In genomic region chr2:234286118-234286598, GRCh38 we compare ENCODE assay signal across 19 cellular contexts.
DNase-seq lines count a peak whose midpoint lies in the region; ATAC-seq and TF ChIP-seq lines count a peak whose summit lies in the region.
"Had no signal": no experiment of that assay in that cellular context is flagged by ENCODE, and none has a peak within 500 bp of the region (broad histone marks: within the 10 kb centered on the region; RNA-seq: fewer than 3 reads in every experiment).

No MANE protein-coding gene starts in this region.

- H2BK5ac ChIP-seq in neuronal stem cell (ENCODE audit: low read length) = no peak overlapping the region

- H4K8ac ChIP-seq in neuronal stem cell (ENCODE audit: low read depth, low read length) = no peak overlapping the region

- H3K4me3 ChIP-seq in fibroblast of lung (replicated peaks in 1 of 4; ENCODE audit: control extremely low read depth in 1 of 4, insufficient read depth in 1 of 4, low read depth in 3 of 4, low read length in 4 of 4) (no peak overlapping the region), neuronal stem cell (ENCODE audit: low read length in 2 of 2) (no peak overlapping the region), gastrocnemius medialis (no peak overlapping the region)
- H3K4me3 ChIP-seq: testis had no signal

- no peak for TF ChIP-seq CTCF in fibroblast of lung (conservative IDR thresholded peaks at IDR 0.05 in 1 of 2, IDR thresholded peaks at IDR 0.05 in 1 of 2; ENCODE audit: low read depth in 1 of 2, low read length in 2 of 2)
- no peak for TF ChIP-seq CTCF in gastrocnemius medialis (IDR thresholded peaks at IDR 0.05 in 4 of 5, conservative IDR thresholded peaks at IDR 0.05 in 1 of 5)

- H3K4me1 ChIP-seq in fibroblast of lung (ENCODE audit: control insufficient read depth, extremely low read depth, insufficient read depth, low read length) (no peaks in the 10 kb centered on the region), neuronal stem cell (ENCODE audit: control insufficient read depth in 2 of 2, insufficient read depth in 1 of 2, low read depth in 1 of 2, low read length in 2 of 2) (peaks cover 0 to 11% of the 10 kb centered on the region in 2 donors), gastrocnemius medialis (no peaks in the 10 kb centered on the region)

- in situ Hi-C loops in gastrocnemius medialis (cut with MboI; ENCODE audit: low sequenced_read_pairs in 4 of 4) = loop anchor here in 1 of 4 donors (10.0 kb wide), 1 partner anchor 209 kb away; the partner anchor contains the start of gene ARL4C

- H3K36me3 ChIP-seq in fibroblast of lung (ENCODE audit: control insufficient read depth, insufficient read depth, low read length) (no peaks in the 10 kb centered on the region), neuronal stem cell (replicated peaks in 1 of 2; ENCODE audit: control insufficient read depth in 2 of 2, insufficient read depth in 2 of 2, low read length in 2 of 2) (no peaks in the 10 kb centered on the region), gastrocnemius medialis (no peaks in the 10 kb centered on the region)

- ATAC-seq in SK-N-SH treated with all-trans-retinoic acid at 6 μM for 48 hours (peak; percentile 34), HG02610 (IDR thresholded peaks at IDR 0.05; ENCODE audit: unreplicated experiment) (no peak), gastrocnemius medialis (no peak)
- ATAC-seq: esophagus mucosa had no signal

- H3K79me2 ChIP-seq in fibroblast of lung (ENCODE audit: control insufficient read depth, insufficient read depth, low read length) = no peaks in the 10 kb centered on the region

- H2BK12ac ChIP-seq in neuronal stem cell (ENCODE audit: low read length) = no peak overlapping the region

- no peak overlapping the region for H3K9ac ChIP-seq in fibroblast of lung (ENCODE audit: insufficient read depth, low read length)
- no peak overlapping the region for H3K9ac ChIP-seq in neuronal stem cell (ENCODE audit: low read depth, low read length, poor library complexity)

- intact Hi-C loops in gastrocnemius medialis (cut with DNase I; ENCODE audit: low total_unique reads) = no loop called here

- no peak overlapping the region for H4K91ac ChIP-seq in neuronal stem cell (ENCODE audit: low read depth, low read length, poor library complexity)

- TF ChIP-seq POLR2A in gastrocnemius medialis (IDR thresholded peaks at IDR 0.05) = no peak

- H3K23ac ChIP-seq in neuronal stem cell (ENCODE audit: low read depth, low read length, poor library complexity) = no peak overlapping the region

- H3K4ac ChIP-seq in neuronal stem cell (ENCODE audit: low read length) = no peak overlapping the region

- H3K14ac ChIP-seq in neuronal stem cell (ENCODE audit: low read length) = no peak overlapping the region

- H2BK120ac ChIP-seq in neuronal stem cell (ENCODE audit: low read depth, low read length) = no peak overlapping the region

- H3K27me3 ChIP-seq in fibroblast of lung (ENCODE audit: control insufficient read depth, insufficient read depth, low read length) = no peaks in the 10 kb centered on the region
- H3K27me3 ChIP-seq in neuronal stem cell (ENCODE audit: control insufficient read depth in 3 of 3, insufficient read depth in 3 of 3, low read depth in 1 of 3, low read length in 3 of 3) = no peaks in the 10 kb centered on the region
- no peaks in the 10 kb centered on the region for H3K27me3 ChIP-seq in gastrocnemius medialis
- H3K27me3 ChIP-seq: testis had no signal

- H2AFZ ChIP-seq in fibroblast of lung (ENCODE audit: low read length) (no peak overlapping the region), neuronal stem cell (ENCODE audit: low read length) (no peak overlapping the region)

- no peak overlapping the region for H2AK5ac ChIP-seq in neuronal stem cell (ENCODE audit: low read depth, low read length)

- no CpG with 5 or more reads among the region's 8 CpGs for WGBS in neuronal stem cell (ENCODE audit: extremely low coverage in 2 of 2, insufficient read length in 2 of 2, insufficient replicate concordance in 1 of 2), 2 donors

- H3K18ac ChIP-seq in neuronal stem cell (ENCODE audit: low read length) = peak overlapping the region; percentile 65

- H3K79me1 ChIP-seq in neuronal stem cell (ENCODE audit: low read depth, low read length) = no peaks in the 10 kb centered on the region

- no peak overlapping the region for H2BK15ac ChIP-seq in neuronal stem cell (ENCODE audit: low read length)

- H3K4me2 ChIP-seq in fibroblast of lung (ENCODE audit: extremely low read depth, insufficient read depth, low read length) (no peak overlapping the region), neuronal stem cell (ENCODE audit: insufficient read depth, low read length, poor library complexity, severe bottlenecking) (no peak overlapping the region)

- DNase-seq in HT1080 (ENCODE audit: low read depth) (peak; percentile 88), fibroblast of lung (ENCODE audit: low read depth in 2 of 2) (peak; percentile 40 to 92), neuronal stem cell (ENCODE audit: low spot score) (no peak), gastrocnemius medialis (no peak), NCI-H2107 treated with DMSO at 0.1 percent for 48 hours (lab: John Stamatoyannopoulos, UW; ENCODE audit: unreplicated experiment) (no peak)
- DNase-seq: activated CD4-positive, alpha-beta T cell treated with anti-CD3 and anti-CD28 coated beads, Interleukin-2, amount 10 ng/mL, durations not matched to agents 24 days and 14 days; anterior cingulate cortex; DMS79 treated with DMSO at 0.1 percent for 48 hours; Karpas-422; naive B cell; NCI-H1417 treated with DMSO at 0.1 percent for 48 hours; NCI-H446; SIG-M5; testis had no signal

- no peaks in the 10 kb centered on the region for H4K20me1 ChIP-seq in fibroblast of lung (ENCODE audit: control insufficient read depth, extremely low read depth, insufficient read depth, low read length)

- H3K27ac ChIP-seq in fibroblast of lung (ENCODE audit: insufficient read depth, low read length) = no peak overlapping the region
- no peak overlapping the region for H3K27ac ChIP-seq in neuronal stem cell (replicated peaks; ENCODE audit: low read length)
- H3K27ac ChIP-seq in gastrocnemius medialis = no peak overlapping the region
- H3K27ac ChIP-seq: C4-2B, HL-60, testis had no signal

- H3K9me3 ChIP-seq in fibroblast of lung (ENCODE audit: control insufficient read depth, insufficient read depth, low read depth, low read length) (no peaks in the 10 kb centered on the region), neuronal stem cell (replicated peaks in 1 of 2; ENCODE audit: control insufficient read depth in 2 of 2, insufficient read depth in 1 of 2, low read depth in 1 of 2, low read length in 2 of 2) (no peaks in the 10 kb centered on the region), gastrocnemius medialis (no peaks in the 10 kb centered on the region)
- H3K9me3 ChIP-seq: testis had no signal

TF ChIP-seq in SK-N-SH treated with all-trans-retinoic acid at 6 μM for 48 hours, 23 proteins besides CTCF, POLR2A, EP300 and RAD21:
- TF ChIP-seq ZNF70 (CRISPR knock-in tag; IDR thresholded peaks at IDR 0.05) (no peak), CSDC2 (CRISPR knock-in tag; IDR thresholded peaks at IDR 0.05) (0 out of 2 replicates have a peak, but pooled peaks have one; percentile 62), ISL1 (CRISPR knock-in tag; IDR thresholded peaks at IDR 0.05) (peak; percentile 84)

Comparison
In these comparisons a context has a peak if more than half of its experiments do, and no peak if none do; other contexts are left out.
1. DNase-seq: peak in HT1080 (single experiment) and fibroblast of lung (2 of 2); none in neuronal stem cell (single experiment), gastrocnemius medialis (0 of 2) and NCI-H2107 treated with DMSO at 0.1 percent for 48 hours (single experiment).